Comparison of ENCODE assay signal across 11 cellular contexts in genomic region chr10:99433378-99434020, GRCh38. TPM values are rescaled to one million over a fixed set of nuclear protein-coding genes. Genes with fewer than 3 reads are reported as not detected.
DNase-seq lines count a peak whose midpoint lies in the region; ATAC-seq, FAIRE-seq and TF ChIP-seq lines count a peak whose summit lies in the region.
"Had no signal": no experiment of that assay in that cellular context is flagged by ENCODE, and none has a peak within 500 bp of the region (broad histone marks: within the 10 kb centered on the region; RNA-seq: fewer than 3 reads in every experiment).

No MANE protein-coding gene starts in this region.

- peak overlapping the region; percentile 15 to 99 (median 96) for H3K27ac ChIP-seq in heart right ventricle
- no peak overlapping the region for H3K27ac ChIP-seq in RWPE2 (ENCODE audit: poor library complexity, severe bottlenecking)
- H3K27ac ChIP-seq in foreskin keratinocyte = no peak overlapping the region
- H3K27ac ChIP-seq in transverse colon = peak overlapping the region; percentile 19 to 98 (median 58)

- peak in 6 of 9 donors; percentile 18 to 49 (median 34) for TF ChIP-seq CTCF in heart right ventricle (IDR thresholded peaks at IDR 0.05)
- TF ChIP-seq CTCF in RWPE2 (IDR thresholded peaks at IDR 0.05; ENCODE audit: poor library complexity, severe bottlenecking) = peak; percentile 49
- peak; percentile 52 for TF ChIP-seq CTCF in foreskin keratinocyte (conservative IDR thresholded peaks at IDR 0.05)
- TF ChIP-seq CTCF in transverse colon (IDR thresholded peaks at IDR 0.05) = peak in 2 of 5 experiments; percentile 14 to 16

- H3K27me3 ChIP-seq in heart right ventricle (no peaks in the 10 kb centered on the region), RWPE2 (ENCODE audit: insufficient read depth, poor library complexity, severe bottlenecking) (no peaks in the 10 kb centered on the region), foreskin keratinocyte (no peaks in the 10 kb centered on the region), transverse colon (no peaks in the 10 kb centered on the region)

- H3K36me3 ChIP-seq in heart right ventricle (peaks cover 0 to 21% (median 5%) of the 10 kb centered on the region in 9 donors), RWPE2 (ENCODE audit: low read depth) (peaks cover 9% of the 10 kb centered on the region), transverse colon (no peaks in the 10 kb centered on the region)

- ATAC-seq in heart right ventricle (no peak), Right ventricle myocardium superior (ENCODE audit: poor library complexity) (no peak), RWPE2 (ENCODE audit: low read depth) (no peak), foreskin keratinocyte (no peak), GM21367 (IDR thresholded peaks at IDR 0.05; ENCODE audit: unreplicated experiment) (no peak)

- intact Hi-C loops in heart right ventricle (cut with DNase I) = loop anchor here in 8 of 10 donors (2.0 to 10.0 kb wide), 9 partner anchors 41 to 969 kb away; partner anchors contain the start of genes COX15 (in 1 of the 8) and CUTC (in 1 of the 8)
- intact Hi-C loops in Right ventricle myocardium superior (cut with DNase I) = loop anchor here (5.0 to 10.0 kb wide), 2 partner anchors 41 to 271 kb away; no protein-coding TSS in a partner anchor
- intact Hi-C loops in transverse colon (cut with DNase I; ENCODE audit: low total_unique reads) = loop anchor here (5.0 kb wide), 2 partner anchors 104 to 179 kb away; no protein-coding TSS in a partner anchor

- TF ChIP-seq POLR2A in transverse colon (IDR thresholded peaks at IDR 0.05) (no peak), GM12892 (IDR thresholded peaks at IDR 0.05; ENCODE audit: low read depth, low read length) (no peak)

- FAIRE-seq in GM12892 (lab: Jason Lieb, UNC) = no peak

- H3K4me3 ChIP-seq in heart right ventricle = peak overlapping the region in 2 of 10 donors; percentile 18 to 96
- no peak overlapping the region for H3K4me3 ChIP-seq in RWPE2 (ENCODE audit: severe bottlenecking)
- no peak overlapping the region for H3K4me3 ChIP-seq in transverse colon

- TF ChIP-seq EP300 in transverse colon (IDR thresholded peaks at IDR 0.05; ENCODE audit: low read depth) = no peak

- 16 to 24% methylated on average over 1 of the region's 1 CpG for WGBS in heart right ventricle, 2 donors
- 14 to 24% methylated on average over 1 of the region's 1 CpG for whole genome bisulfite sequencing in transverse colon (ENCODE audit: low coverage in 1 of 2), 2 donors

- in situ Hi-C loops in transverse colon (cut with MboI; ENCODE audit: low pct_ligation_motif_present in 1 of 4, low pct_unique_long_range_greater_than_20kb in 1 of 4, low sequenced_read_pairs in 3 of 4) = loop anchor here (10.0 kb wide), 2 partner anchors 91 to 181 kb away; no protein-coding TSS in a partner anchor

- H3K9me3 ChIP-seq in heart right ventricle = no peaks in the 10 kb centered on the region
- H3K9me3 ChIP-seq in RWPE2 (ENCODE audit: severe bottlenecking) = no peaks in the 10 kb centered on the region
- no peaks in the 10 kb centered on the region for H3K9me3 ChIP-seq in transverse colon

- DNase-seq in heart right ventricle = no peak
- no peak for DNase-seq in Right ventricle myocardium superior
- DNase-seq in RWPE2 (ENCODE audit: low spot score) = no peak
- DNase-seq in foreskin keratinocyte = no peak
- DNase-seq in transverse colon = no peak
- no peak for DNase-seq in NCI-H526 (lab: John Stamatoyannopoulos, UW)
- DNase-seq in GM12892 (ENCODE audit: insufficient read length) = no peak
- DNase-seq: activated CD4-positive, CD25-positive, alpha-beta regulatory T cell treated with anti-CD3 and anti-CD28 coated beads, Interleukin-2, amount 50 U/mL, for 72 hours; activated gamma-delta T cell; islet precursor cell had no signal

- H3K4me1 ChIP-seq in heart right ventricle = peaks cover 0 to 74% (median 32%) of the 10 kb centered on the region in 9 donors
- peaks cover 5% of the 10 kb centered on the region for H3K4me1 ChIP-seq in RWPE2 (ENCODE audit: insufficient read depth, poor library complexity, severe bottlenecking)
- H3K4me1 ChIP-seq in foreskin keratinocyte = no peaks in the 10 kb centered on the region
- peaks cover 12 to 63% (median 22%) of the 10 kb centered on the region in 4 donors for H3K4me1 ChIP-seq in transverse colon

RNA-seq across cellular contexts. Expression of gene GOT1, which starts 3.1 kb away (rescaled TPM):
- 100 to 1,000 TPM; 362 to 669 (median 586) TPM for total RNA-seq in heart right ventricle
- 100 to 1,000 TPM; 114 to 344 TPM for polyA plus RNA-seq in heart right ventricle
- 516 TPM for total RNA-seq in Right ventricle myocardium superior
- 38.5 and 42.9 TPM in 2 replicates for total RNA-seq in foreskin keratinocyte
- polyA plus RNA-seq in foreskin keratinocyte = 34.3 and 41.5 TPM in 2 replicates
- total RNA-seq in transverse colon = 10 to 100 TPM; 54.5 to 94.3 (median 82.3) TPM
- 26.3 TPM for polyA plus RNA-seq in GM12892 (2012; ENCODE audit: missing spikeins)

Comparison
In these comparisons a context has a peak if more than half of its experiments do, and no peak if none do; other contexts are left out.
1. H3K27ac ChIP-seq: peak in heart right ventricle (10 of 10) and transverse colon (4 of 4); none in RWPE2 (single experiment) and foreskin keratinocyte (single experiment).